In genomic region chr15:45118131-45118588, GRCh38 we compare ENCODE assay signal across 1 cellular context.
TF ChIP-seq lines count a peak whose summit lies in the region.

No MANE protein-coding gene starts in this region.

TF ChIP-seq in K562, 482 proteins besides CTCF, POLR2A, EP300 and RAD21 (continued from another document and continues in another):
- TF ChIP-seq THRB (CRISPR knock-in tag; conservative IDR thresholded peaks at IDR 0.05) (no peak), TAF1 (IDR thresholded peaks at IDR 0.05; ENCODE audit: control insufficient read depth, extremely low read depth, insufficient read depth, low read length, severe bottlenecking) (no peak), L3MBTL2 (IDR thresholded peaks at IDR 0.05) (peak; percentile 73; the same call in 1 of the 2 replicates), SMC3 (conservative IDR thresholded peaks at IDR 0.05; ENCODE audit: insufficient read depth, low read depth, low read length) (peak; percentile 98), RNF2 (IDR thresholded peaks at IDR 0.05) (no peak), DACH1 (IDR thresholded peaks at IDR 0.05; ENCODE audit: partially characterized antibody) (peak; percentile 29), KLF1 (tag; IDR thresholded peaks at IDR 0.05) (no peak), CBFA2T2 (conservative IDR thresholded peaks at IDR 0.05) (no peak), MYNN (IDR thresholded peaks at IDR 0.05) (peak; percentile 49; the same call in 1 of the 2 replicates), MYNN (CRISPR knock-in tag; IDR thresholded peaks at IDR 0.05) (no peak), TCF3 (CRISPR knock-in tag; IDR thresholded peaks at IDR 0.05) (peak; percentile 41; the same call in 1 of the 2 replicates), PRDM10 (IDR thresholded peaks at IDR 0.05; ENCODE audit: partially characterized antibody) (peak; percentile 6), E2F1 (CRISPR knock-in tag; IDR thresholded peaks at IDR 0.05) (no peak), SMAD4 (CRISPR knock-in tag; conservative IDR thresholded peaks at IDR 0.05) (0 out of 2 replicates have a peak, but pooled peaks have one; percentile 24), TAL1 (IDR thresholded peaks at IDR 0.05) (peak; percentile 11; the same call in 1 of the 2 replicates), ZBTB33 (CRISPR knock-in tag; IDR thresholded peaks at IDR 0.05) (peak; percentile 78; the same call in 1 of the 2 replicates), MYC (IDR thresholded peaks at IDR 0.05; ENCODE audit: low read depth, low read length) (peak; percentile 28; the same call in 1 of the 2 replicates), MYC (CRISPR knock-in tag; IDR thresholded peaks at IDR 0.05; ENCODE audit: borderline replicate concordance, low read depth) (no peak), EGR1 (conservative IDR thresholded peaks at IDR 0.05) (peak; percentile 60), CBX3 (IDR thresholded peaks at IDR 0.05; ENCODE audit: borderline replicate concordance in 1 of 2, low read length in 2 of 2) (peak in 1 of 2 experiments; percentile 62; a peak in 1 of 3 replicates), ZC3H4 (CRISPR knock-in tag; IDR thresholded peaks at IDR 0.05; ENCODE audit: borderline replicate concordance) (0 out of 2 replicates have a peak, but pooled peaks have one; percentile 66), ZBTB7A (IDR thresholded peaks at IDR 0.05; ENCODE audit: borderline replicate concordance, control insufficient read depth, low read depth, low read length) (peak; percentile 50; the same call in 1 of the 2 replicates), TFAP4 (CRISPR knock-in tag; IDR thresholded peaks at IDR 0.05; ENCODE audit: borderline replicate concordance) (peak; percentile 88), NFIC (IDR thresholded peaks at IDR 0.05) (no peak), ZNF592 (IDR thresholded peaks at IDR 0.05) (peak; percentile 50), ATF4 (CRISPR knock-in tag; IDR thresholded peaks at IDR 0.05) (no peak), YY1 (IDR thresholded peaks at IDR 0.05; ENCODE audit: borderline replicate concordance in 1 of 3, control insufficient read depth in 1 of 3, extremely low read depth in 1 of 3, insufficient read depth in 3 of 3, insufficient read length in 1 of 3, insufficient replicate concordance in 2 of 3, low read depth in 1 of 3, low read length in 2 of 3) (peak in 1 of 3 experiments; percentile 24), HNRNPUL1 (IDR thresholded peaks at IDR 0.05; ENCODE audit: low read length) (no peak), CHD1 (IDR thresholded peaks at IDR 0.05; ENCODE audit: low read length) (no peak), ZNF12 (CRISPR knock-in tag; IDR thresholded peaks at IDR 0.05) (0 out of 2 replicates have a peak, but pooled peaks have one; percentile 50), BCLAF1 (IDR thresholded peaks at IDR 0.05; ENCODE audit: borderline replicate concordance in 1 of 2, control insufficient read depth in 1 of 2, low read depth in 2 of 2, low read length in 1 of 2) (0 out of 4 replicates have a peak, but pooled peaks of 1 of the 2 experiments have one; percentile 38), DNMT1 (IDR thresholded peaks at IDR 0.05) (no peak), TARDBP (IDR thresholded peaks at IDR 0.05) (no peak), SIRT6 (IDR thresholded peaks at IDR 0.05; ENCODE audit: low read depth, low read length) (no peak), HNRNPH1 (optimal IDR thresholded peaks at IDR 0.05; ENCODE audit: low read depth, low read length) (no peak), ATF1 (CRISPR knock-in tag; IDR thresholded peaks at IDR 0.05) (no peak), ATF1 (tag; IDR thresholded peaks at IDR 0.05) (peak; percentile 55), EWSR1 (IDR thresholded peaks at IDR 0.05; ENCODE audit: borderline replicate concordance, low read depth, partially characterized antibody) (no peak), KDM4B (IDR thresholded peaks at IDR 0.05; ENCODE audit: borderline replicate concordance in 2 of 2, low read depth in 1 of 2) (no peak; a peak in 1 of 4 replicates), NR3C1 (CRISPR knock-in tag; IDR thresholded peaks at IDR 0.05) (no peak), NRF1 (conservative IDR thresholded peaks at IDR 0.05 in 1 of 2, IDR thresholded peaks at IDR 0.05 in 1 of 2) (peak; percentile 47 to 55; a peak in 3 of 4 replicates), SP2 (IDR thresholded peaks at IDR 0.05; ENCODE audit: extremely low read depth, low read depth, low read length, poor library complexity, severe bottlenecking) (no peak), RCOR1 (IDR thresholded peaks at IDR 0.05; ENCODE audit: borderline replicate concordance in 1 of 2, low read depth in 2 of 2, low read length in 2 of 2) (peak in 1 of 2 experiments; percentile 89; a peak in 2 of 4 replicates), CXXC5 (CRISPR knock-in tag; IDR thresholded peaks at IDR 0.05) (peak; percentile 58; the same call in 1 of the 2 replicates), ZNF436 (CRISPR knock-in tag; IDR thresholded peaks at IDR 0.05) (no peak), THRAP3 (IDR thresholded peaks at IDR 0.05; ENCODE audit: borderline replicate concordance) (no peak), SRSF9 (IDR thresholded peaks at IDR 0.05; ENCODE audit: borderline replicate concordance, low read depth, low read length) (no peak), ZFP36 (IDR thresholded peaks at IDR 0.05; ENCODE audit: low read depth, low read length, partially characterized antibody) (peak; percentile 8), HIVEP1 (CRISPR knock-in tag; IDR thresholded peaks at IDR 0.05) (no peak), ETV1 (tag; conservative IDR thresholded peaks at IDR 0.05; ENCODE audit: low read depth) (peak; percentile 30; the same call in 1 of the 2 replicates)
